Comparison of ENCODE assay signal across 12 cellular contexts in genomic region chr2:151730242-151730975, GRCh38. TPM values are rescaled to one million over a fixed set of nuclear protein-coding genes. Genes with fewer than 3 reads are reported as not detected.
DNase-seq lines count a peak whose midpoint lies in the region; ATAC-seq and TF ChIP-seq lines count a peak whose summit lies in the region.
"Had no signal": no experiment of that assay in that cellular context is flagged by ENCODE, and none has a peak within 500 bp of the region (broad histone marks: within the 10 kb centered on the region; RNA-seq: fewer than 3 reads in every experiment).

No MANE protein-coding gene starts in this region.

- intact Hi-C loops in esophagus squamous epithelium (cut with DNase I): no loop called here

- no peak for TF ChIP-seq CTCF in RWPE2 (IDR thresholded peaks at IDR 0.05; ENCODE audit: poor library complexity, severe bottlenecking)
- no peak for TF ChIP-seq CTCF in nephron (IDR thresholded peaks at IDR 0.05; ENCODE audit: unreplicated experiment in 3 of 3)
- TF ChIP-seq CTCF in esophagus squamous epithelium (IDR thresholded peaks at IDR 0.05): no peak

- peaks cover 45% of the 10 kb centered on the region for H3K4me1 Mint-ChIP-seq in nephron

- H3K27me3 Mint-ChIP-seq in nephron (ENCODE audit: low read depth): no peaks in the 10 kb centered on the region
- H3K27me3 Mint-ChIP-seq: activated naive CD8-positive, alpha-beta T cell treated with anti-CD3 and anti-CD28 coated beads, Interleukin-2, amount 50 U/mL, for 24 hours had no signal

- peak overlapping the region in 2 of 3 experiments; percentile 14 to 78 for H3K4me3 Mint-ChIP-seq in nephron
- H3K4me3 Mint-ChIP-seq: activated naive CD8-positive, alpha-beta T cell treated with anti-CD3 and anti-CD28 coated beads, Interleukin-2, amount 50 U/mL, for 24 hours had no signal

- H3K4me3 ChIP-seq in RWPE2 (ENCODE audit: severe bottlenecking): no peak overlapping the region
- H3K4me3 ChIP-seq in esophagus squamous epithelium: no peak overlapping the region
- H3K4me3 ChIP-seq: heart left ventricle had no signal

- ATAC-seq in GM18511 (IDR thresholded peaks at IDR 0.05; ENCODE audit: unreplicated experiment): peak; percentile 73
- peak; percentile 64 for ATAC-seq in HG02588 (IDR thresholded peaks at IDR 0.05; ENCODE audit: unreplicated experiment)
- ATAC-seq in RWPE2 (ENCODE audit: low read depth): peak; percentile 58; the same call in 2 of the 3 replicates
- ATAC-seq: activated naive CD8-positive, alpha-beta T cell treated with anti-CD3 and anti-CD28 coated beads, Interleukin-2, amount 50 U/mL, for 24 hours had no signal

- H3K4me1 ChIP-seq in RWPE2 (ENCODE audit: insufficient read depth, poor library complexity, severe bottlenecking) (no peaks in the 10 kb centered on the region), esophagus squamous epithelium (no peaks in the 10 kb centered on the region)

- no peaks in the 10 kb centered on the region for H3K36me3 ChIP-seq in RWPE2 (ENCODE audit: low read depth)
- no peaks in the 10 kb centered on the region for H3K36me3 ChIP-seq in esophagus squamous epithelium
- H3K36me3 ChIP-seq: heart left ventricle had no signal

- no peak for TF ChIP-seq POLR2A in esophagus squamous epithelium (IDR thresholded peaks at IDR 0.05)

- no peak for DNase-seq in RWPE2 (ENCODE audit: low spot score)
- DNase-seq in esophagus squamous epithelium (lab: John Stamatoyannopoulos, UW): no peak
- no peak for DNase-seq in pons (ENCODE audit: low spot score)
- DNase-seq in 8988T: no peak
- DNase-seq in stimulated activated CD4-positive, alpha-beta T cell treated with anti-CD3 and anti-CD28 coated beads, Interleukin-2, amount 100 ng/mL, for 24 hours: no peak
- DNase-seq: activated naive CD8-positive, alpha-beta T cell treated with anti-CD3 and anti-CD28 coated beads, Interleukin-2, amount 50 U/mL, for 24 hours; heart left ventricle; NCI-H2107 had no signal

- H3K27ac Mint-ChIP-seq in nephron: peak overlapping the region in 1 of 3 experiments; percentile 43
- H3K27ac Mint-ChIP-seq: activated naive CD8-positive, alpha-beta T cell treated with anti-CD3 and anti-CD28 coated beads, Interleukin-2, amount 50 U/mL, for 24 hours; progenitor cell of endocrine pancreas had no signal

- H3K27ac ChIP-seq in RWPE2 (ENCODE audit: poor library complexity, severe bottlenecking) (no peak overlapping the region), esophagus squamous epithelium (no peak overlapping the region)
- H3K27ac ChIP-seq: heart left ventricle had no signal

- H3K36me3 Mint-ChIP-seq in nephron (ENCODE audit: low read depth): no peaks in the 10 kb centered on the region

- H3K9me3 Mint-ChIP-seq in nephron: no peaks in the 10 kb centered on the region
- H3K9me3 Mint-ChIP-seq: activated naive CD8-positive, alpha-beta T cell treated with anti-CD3 and anti-CD28 coated beads, Interleukin-2, amount 50 U/mL, for 24 hours had no signal

- 54 to 60% methylated on average over 5 of the region's 5 CpGs for WGBS in esophagus squamous epithelium, 2 donors

- H3K27me3 ChIP-seq in RWPE2 (ENCODE audit: insufficient read depth, poor library complexity, severe bottlenecking): peaks cover 13% of the 10 kb centered on the region
- no peaks in the 10 kb centered on the region for H3K27me3 ChIP-seq in esophagus squamous epithelium
- H3K27me3 ChIP-seq: heart left ventricle had no signal

- no peaks in the 10 kb centered on the region for H3K9me3 ChIP-seq in RWPE2 (ENCODE audit: severe bottlenecking)
- no peaks in the 10 kb centered on the region for H3K9me3 ChIP-seq in esophagus squamous epithelium
- H3K9me3 ChIP-seq: heart left ventricle had no signal

RNA-seq across cellular contexts. Expression of gene NEB, which starts 3.9 kb away (rescaled TPM):
- total RNA-seq in esophagus squamous epithelium: 1 to 10 TPM in 1 of 4 donors, under 1 TPM in 3; 0.23 to 1.1 (median 0.61) TPM
